ENCODE assay signal across 28 cellular contexts in the genomic region with DNA sequence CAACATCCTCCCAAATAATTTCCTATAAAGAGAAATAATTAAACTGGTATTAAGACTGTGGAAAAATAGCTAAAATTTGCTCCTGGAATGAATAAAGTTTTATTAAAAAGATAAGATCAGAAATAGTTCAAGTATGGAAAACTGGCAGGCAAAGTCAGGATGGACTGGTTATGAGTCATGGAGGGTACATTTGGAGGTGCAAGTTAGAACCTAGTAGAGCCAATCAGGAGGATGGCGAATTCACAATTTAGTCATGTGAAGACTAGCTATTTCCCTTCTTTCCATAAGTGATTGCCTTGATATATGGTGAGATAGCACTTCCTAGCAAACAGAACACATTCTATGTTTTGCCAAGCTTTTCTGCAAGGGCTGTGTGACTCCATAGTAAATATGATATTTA.
"Had no signal": no experiment of that assay in that cellular context is flagged by ENCODE, and none has a peak within 500 bp of the region (broad histone marks: within the 10 kb centered on the region; RNA-seq: fewer than 3 reads in every experiment).

No MANE protein-coding gene starts in this region.

- DNase-seq: activated CD4-positive, alpha-beta memory T cell treated with anti-CD3 and anti-CD28 coated beads for 36 hours; activated CD4-positive, alpha-beta T cell treated with anti-CD3 and anti-CD28 coated beads for 36 hours; activated CD4-positive, alpha-beta T cell treated with anti-CD3 and anti-CD28 coated beads, Interleukin-2, amount 10 ng/mL, durations not matched to agents 24 days and 14 days; activated CD4-positive, CD25-positive, alpha-beta regulatory T cell; activated CD4-positive, CD25-positive, alpha-beta regulatory T cell treated with anti-CD3 and anti-CD28 coated beads, Interleukin-2, amount 50 U/mL, for 72 hours; activated CD8-positive, alpha-beta memory T cell treated with anti-CD3 and anti-CD28 coated beads, Interleukin-2, amount 10 ng/mL, durations not matched to agents 7 days and 5 days; activated CD8-positive, alpha-beta memory T cell treated with anti-CD3 and anti-CD28 coated beads, Interleukin-2, amount 50 U/mL, for 4 hours; activated CD8-positive, alpha-beta T cell treated with anti-CD3 and anti-CD28 coated beads, Interleukin-2, amount 10 ng/mL, durations not matched to agents 7 days and 5 days; activated effector memory CD4-positive, alpha-beta T cell treated with anti-CD3 and anti-CD28 coated beads, Interleukin-2, amount 50 U/mL, for 16 hours; activated naive CD4-positive, alpha-beta T cell treated with anti-CD3 and anti-CD28 coated beads for 36 hours; activated naive CD8-positive, alpha-beta T cell treated with anti-CD3 and anti-CD28 coated beads for 36 hours; activated naive CD8-positive, alpha-beta T cell treated with anti-CD3 and anti-CD28 coated beads, Interleukin-2, amount 50 U/mL, for 24 hours; activated T-cell treated with anti-CD3 and anti-CD28 coated beads, Interleukin-2, amount 50 U/mL, for 1 hour; activated T-cell treated with anti-CD3 and anti-CD28 coated beads, Interleukin-2, amount 50 U/mL, for 48 hours; adrenal gland; amygdala; aorta; body of pancreas; dorsolateral prefrontal cortex; effector memory CD4-positive, alpha-beta T cell; endodermal cell; erythroblast; foreskin melanocyte; heart right ventricle; T-helper 2 cell had no signal

- ATAC-seq: activated CD4-positive, alpha-beta T cell treated with anti-CD3 and anti-CD28 coated beads for 36 hours; activated CD8-positive, alpha-beta memory T cell treated with anti-CD3 and anti-CD28 coated beads, Interleukin-2, amount 10 ng/mL, durations not matched to agents 7 days and 5 days; activated CD8-positive, alpha-beta T cell treated with anti-CD3 and anti-CD28 coated beads, Interleukin-2, amount 10 ng/mL, durations not matched to agents 7 days and 5 days; activated naive CD8-positive, alpha-beta T cell treated with anti-CD3 and anti-CD28 coated beads, Interleukin-2, amount 50 U/mL, for 24 hours; body of pancreas; gastroesophageal sphincter; heart right ventricle had no signal

- H3K27ac ChIP-seq: adrenal gland, body of pancreas, coronary artery, dorsolateral prefrontal cortex, esophagus muscularis mucosa, gastroesophageal sphincter, heart right ventricle had no signal

- H3K27me3 ChIP-seq: adrenal gland, body of pancreas, dorsolateral prefrontal cortex, esophagus muscularis mucosa, gastroesophageal sphincter, heart right ventricle had no signal

- H3K4me1 ChIP-seq: adrenal gland, body of pancreas, esophagus muscularis mucosa, gastroesophageal sphincter, heart right ventricle had no signal

- H3K4me3 ChIP-seq: adrenal gland, body of pancreas, coronary artery, dorsolateral prefrontal cortex, esophagus muscularis mucosa, gastroesophageal sphincter, heart right ventricle had no signal

- H3K36me3 ChIP-seq: adrenal gland, esophagus muscularis mucosa, gastroesophageal sphincter, heart right ventricle had no signal

- H3K9me3 ChIP-seq: adrenal gland, body of pancreas had no signal
